In the genomic region with DNA sequence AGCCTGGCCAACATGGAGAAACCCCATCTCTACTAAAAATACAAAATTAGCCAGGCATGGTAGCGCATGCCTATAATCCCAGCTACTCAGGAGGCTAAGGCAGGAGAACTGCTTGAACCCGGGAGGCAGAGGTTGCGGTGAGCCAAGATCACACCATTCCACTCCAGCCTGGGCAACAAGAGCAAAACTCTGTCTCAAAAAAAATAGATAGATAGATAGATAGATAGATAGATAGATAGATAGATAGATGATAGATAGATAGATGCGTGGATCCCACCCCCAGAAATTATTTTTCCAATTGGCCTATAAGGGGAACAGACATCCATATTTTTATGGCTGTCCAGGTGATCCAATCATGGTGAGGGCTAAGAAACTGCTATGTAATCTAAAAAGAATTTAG, we compare ENCODE assay signal across 6 cellular contexts. TPM values are rescaled to one million over a fixed set of nuclear protein-coding genes. Genes with fewer than 3 reads are reported as not detected.
A peak's percentile ranks its signal among the peaks of the same experiment; 100 is the strongest.
DNase-seq lines count a peak whose midpoint lies in the region; ATAC-seq, FAIRE-seq and TF ChIP-seq lines count a peak whose summit lies in the region.
"Not testable (repeated sequence)": the region's sequence is repeated elsewhere in the genome, so short reads cannot be mapped to it uniquely, and the experiment has no call there.

No MANE protein-coding gene starts in this region.

- H4K20me1 ChIP-seq in K562 (replicated peaks; ENCODE audit: control insufficient read depth, insufficient read depth, low read length); endothelial cell of umbilical vein (replicated peaks; ENCODE audit: control insufficient read depth, extremely low read depth, insufficient read depth, low read length): not testable (repeated sequence)

- not testable (repeated sequence) for H3K9ac ChIP-seq in K562 (ENCODE audit: insufficient read depth in 1 of 2, low read depth in 2 of 2, low read length in 2 of 2); endothelial cell of umbilical vein (replicated peaks; ENCODE audit: extremely low read depth, insufficient read depth, low read length)

- not testable (repeated sequence) for DNase-seq in K562 (ENCODE audit: extremely low read depth in 1 of 4, low spot score in 3 of 4); endothelial cell of umbilical vein (ENCODE audit: low read depth, low spot score); neural crest cell (ENCODE audit: low read depth, low spot score); upper lobe of right lung
- DNase-seq in posterior vena cava (ENCODE audit: low spot score), result peak; percentile 12

- ATAC-seq in K562, upper lobe of right lung: not testable (repeated sequence)

- CTCF ChIA-PET in K562 (lab: Yijun Ruan, JAX; ENCODE audit: low intra/inter-chr PET ratio), result not testable (repeated sequence)
- CTCF ChIA-PET in endothelial cell of umbilical vein (lab: Charles Lee), result interaction anchor here (1.1 to 12.3 kb wide), 7 partner anchors 10 to 114 kb away, joined by 3 to 147 read pairs (median 12); no protein-coding TSS in a partner anchor

- in situ Hi-C loops in K562 (cut with MboI), result loop anchor here (10.0 kb wide), 1 partner anchor 95 kb away; no protein-coding TSS in a partner anchor

- POLR2A ChIA-PET in K562 (lab: Yijun Ruan, JAX), result interaction anchor here (0.9 to 1.6 kb wide), 2 partner anchors 10 to 12 kb away, joined by 3 to 4 read pairs; no protein-coding TSS in a partner anchor
- POLR2A ChIA-PET in endothelial cell of umbilical vein (lab: Charles Lee), result not testable (repeated sequence)

- H3K4me2 ChIP-seq in K562 (ENCODE audit: insufficient read depth, low read length); endothelial cell of umbilical vein (ENCODE audit: insufficient read depth, low read length): not testable (repeated sequence)

- H3K27me3 Mint-ChIP-seq in neural crest cell (ENCODE audit: low read depth), result not testable (repeated sequence)

- H3K27ac ChIP-seq in C4-2B (peak overlapping the region; percentile 33; the same call in 1 of the 2 replicates), endothelial cell of umbilical vein (ENCODE audit: insufficient read depth, low read depth, low read length) (peak overlapping the region; percentile 78), upper lobe of right lung (peak overlapping the region; percentile 18)
- not testable (repeated sequence) for H3K27ac ChIP-seq in K562 (ENCODE audit: extremely low read depth, low read depth, low read length)

- not testable (repeated sequence) for H3K9me3 ChIP-seq in K562 (replicated peaks; ENCODE audit: control insufficient read depth, insufficient read depth, low read depth, low read length); endothelial cell of umbilical vein (replicated peaks; ENCODE audit: control insufficient read depth, insufficient read depth, low read length); upper lobe of right lung

- not testable (repeated sequence) for H3K9me1 ChIP-seq in K562 (ENCODE audit: control insufficient read depth, insufficient read depth, low read length); endothelial cell of umbilical vein (replicated peaks; ENCODE audit: control insufficient read depth, extremely low read depth, insufficient read depth, low read length)

- H3K79me2 ChIP-seq in K562 (ENCODE audit: control insufficient read depth, insufficient read depth, low read length) (peaks cover 80% of the 10 kb centered on the region), endothelial cell of umbilical vein (ENCODE audit: control insufficient read depth, insufficient read depth, low read length) (peaks cover 35% of the 10 kb centered on the region)

- dilution Hi-C loops in endothelial cell of umbilical vein (cut with MboI; ENCODE audit: extremely low pct_ligation_motif_present, low sequenced_read_pairs), result not testable (repeated sequence)

- H3K36me3 Mint-ChIP-seq in neural crest cell (ENCODE audit: low read depth), result not testable (repeated sequence)

- H3K4me3 Mint-ChIP-seq in neural crest cell, result peak overlapping the region; percentile 27

- H3K9me3 Mint-ChIP-seq in neural crest cell, result not testable (repeated sequence)

- H3K4me3 ChIP-seq in K562; endothelial cell of umbilical vein (replicated peaks in 1 of 3; ENCODE audit: insufficient read depth in 1 of 3, low read depth in 1 of 3, low read length in 3 of 3); upper lobe of right lung: not testable (repeated sequence)

- not testable (repeated sequence) for H3K4me1 Mint-ChIP-seq in neural crest cell

- peaks cover 23% of the 10 kb centered on the region for H3K36me3 ChIP-seq in K562 (ENCODE audit: control insufficient read depth, insufficient read depth, low read length)
- H3K36me3 ChIP-seq in endothelial cell of umbilical vein (ENCODE audit: control insufficient read depth in 2 of 2, extremely low read depth in 1 of 2, insufficient read depth in 2 of 2, low read length in 2 of 2); upper lobe of right lung: not testable (repeated sequence)

- H3K27ac Mint-ChIP-seq in neural crest cell (ENCODE audit: unreplicated experiment), result not testable (repeated sequence)

- TF ChIP-seq RAD21 in K562 (CRISPR knock-in tag; conservative IDR thresholded peaks at IDR 0.05 in 1 of 2, IDR thresholded peaks at IDR 0.05 in 1 of 2), result not testable (repeated sequence)

- TF ChIP-seq POLR2A in K562 (conservative IDR thresholded peaks at IDR 0.05); endothelial cell of umbilical vein (IDR thresholded peaks at IDR 0.05; ENCODE audit: low read depth, low read length): not testable (repeated sequence)

- not testable (repeated sequence) for BruUV-seq in K562 (replicated peaks; lab: Mats Ljungman, UMichigan); endothelial cell of umbilical vein (replicated peaks; lab: Mats Ljungman, UMichigan)

- H3K4me1 ChIP-seq in K562 (replicated peaks in 1 of 2; ENCODE audit: control insufficient read depth in 2 of 2, insufficient read depth in 2 of 2, low read length in 2 of 2) (peaks cover 17 to 21% of the 10 kb centered on the region in 2 experiments; a peak in 4 of 5 replicates), endothelial cell of umbilical vein (ENCODE audit: control insufficient read depth, extremely low read depth, insufficient read depth, low read length) (peaks cover 11% of the 10 kb centered on the region), upper lobe of right lung (peaks cover 13% of the 10 kb centered on the region)

- not testable (repeated sequence) for TF ChIP-seq CTCF in C4-2B (conservative IDR thresholded peaks at IDR 0.05); K562 (IDR thresholded peaks at IDR 0.05 in 2 of 3, conservative IDR thresholded peaks at IDR 0.05 in 1 of 3; ENCODE audit: insufficient read depth in 2 of 3, low read depth in 1 of 3, low read length in 3 of 3); endothelial cell of umbilical vein (IDR thresholded peaks at IDR 0.05; ENCODE audit: extremely low read depth in 1 of 2, insufficient read depth in 1 of 2, low read depth in 1 of 2, low read length in 2 of 2); neural crest cell (conservative IDR thresholded peaks at IDR 0.05); upper lobe of right lung (IDR thresholded peaks at IDR 0.05)

- not testable (repeated sequence) for H3K27me3 ChIP-seq in K562 (ENCODE audit: control insufficient read depth in 2 of 2, insufficient read depth in 2 of 2, low read length in 2 of 2); endothelial cell of umbilical vein (ENCODE audit: control insufficient read depth in 2 of 2, insufficient read depth in 2 of 2, low read length in 2 of 2); upper lobe of right lung

- WGBS in K562 (ENCODE audit: insufficient coverage, low coverage, missing lambda C conversion rate), result 86% methylated on average over 1 of the region's 4 CpGs

- not testable (repeated sequence) for FAIRE-seq in K562 (lab: Jason Lieb, UNC); endothelial cell of umbilical vein (lab: Jason Lieb, UNC)

- intact Hi-C loops in K562 (cut with micrococcal nuclease); posterior vena cava (cut with DNase I); upper lobe of right lung (cut with DNase I): not testable (repeated sequence)
- intact Hi-C loops in endothelial cell of umbilical vein (cut with micrococcal nuclease), result loop anchor here (1.0 kb wide), 1 partner anchor 9 kb away; no protein-coding TSS in a partner anchor

- TF ChIP-seq EP300 in K562 (IDR thresholded peaks at IDR 0.05; ENCODE audit: low read length), result not testable (repeated sequence)

- not testable (repeated sequence) for H2AFZ ChIP-seq in K562 (ENCODE audit: low read depth, low read length); endothelial cell of umbilical vein (ENCODE audit: low read depth, low read length)

RNA-seq across cellular contexts. Expression of gene ABCC4, which starts 11.3 kb away (rescaled TPM):
- 171 and 231 TPM in 2 replicates for total RNA-seq in K562 (2011; cell fraction: chromatin; rRNA removed; ENCODE audit: low replicate concordance)
- total RNA-seq in K562 (2011; cell fraction: nucleolus; rRNA removed), result 78.9 and 97.5 TPM in 2 replicates
- total RNA-seq in K562 (2011; cell fraction: nucleoplasm; rRNA removed), result 124 and 134 TPM in 2 replicates
- total RNA-seq in K562 (2014; rRNA removed), result 21.7 and 25.7 TPM in 2 replicates
- total RNA-seq in K562 (2014; rRNA removed; fragmentation: Illumina TruSeq; extraction: Trizol), result 37.2 and 42.3 TPM in 2 replicates
- 22.8 and 25.4 TPM in 2 replicates for total RNA-seq in K562 (2015; rRNA removed; fragmentation: Illumina TruSeq; extraction: Trizol)
- total RNA-seq in K562 (2021), result 35.8 and 37.3 TPM in 2 replicates
- polyA plus RNA-seq in K562 (2011; rRNA removed), result 34.4 and 46.1 TPM in 2 replicates
- 14.7 and 26.7 TPM in 2 replicates for polyA plus RNA-seq in K562 (2011; cell fraction: cytosol; rRNA removed)
- 20.7 and 26.2 TPM in 2 replicates for polyA plus RNA-seq in K562 (2011; cell fraction: nucleus; rRNA removed)
- 16.4 and 18.6 TPM in 2 replicates for polyA plus RNA-seq in K562 (2012)
- 24.3 and 26.9 TPM in 2 replicates for polyA plus RNA-seq in K562 (2014; fragmentation: Illumina TruSeq; extraction: Trizol)
- 10 to 100 TPM in 1 of 2 experiments, 1 to 10 TPM in 1; 9.4 to 10.5 TPM for polyA plus RNA-seq in K562 (2014; fragmentation: Nextera tagmentation; extraction: Ambion mirVana)
- polyA plus RNA-seq in K562 (2014; rRNA removed), result 16.7 and 19.5 TPM in 2 replicates
- polyA minus RNA-seq in K562 (2011; rRNA and poly(A)+ RNA removed), result 125 and 134 TPM in 2 replicates
- polyA minus RNA-seq in K562 (2011; cell fraction: cytosol; rRNA and poly(A)+ RNA removed), result 43.1 and 44.1 TPM in 2 replicates
- polyA minus RNA-seq in K562 (2011; cell fraction: nucleus; rRNA and poly(A)+ RNA removed), result 48.1 and 77.4 TPM in 2 replicates
- 14.7 and 15.9 TPM in 2 replicates for total RNA-seq in endothelial cell of umbilical vein
- 7.4 and 9.2 TPM in 2 replicates for polyA plus RNA-seq in endothelial cell of umbilical vein
- polyA plus RNA-seq in endothelial cell of umbilical vein (2011; cell fraction: cytosol; rRNA removed), result 7.4 and 7.7 TPM in 2 replicates
- 17.3 and 24.4 TPM in 2 replicates for polyA plus RNA-seq in endothelial cell of umbilical vein (2011; cell fraction: nucleus; rRNA removed)
- polyA plus RNA-seq in endothelial cell of umbilical vein (2012), result 15.7 and 21.8 TPM in 2 replicates
- 65.7 and 66.8 TPM in 2 replicates for polyA minus RNA-seq in endothelial cell of umbilical vein
- 12.5 TPM for polyA minus RNA-seq in endothelial cell of umbilical vein (2011; cell fraction: cytosol; rRNA and poly(A)+ RNA removed)
- polyA minus RNA-seq in endothelial cell of umbilical vein (2011; cell fraction: nucleus; rRNA and poly(A)+ RNA removed), result 56.2 and 75.1 TPM in 2 replicates
- 21.8 and 24.8 TPM in 2 replicates for total RNA-seq in neural crest cell
- 10 to 100 TPM; 10.5 to 16.2 TPM for total RNA-seq in posterior vena cava
- 28.1 TPM for total RNA-seq in upper lobe of right lung
